ENCODE assay signal across 8 cellular contexts in the genomic region with DNA sequence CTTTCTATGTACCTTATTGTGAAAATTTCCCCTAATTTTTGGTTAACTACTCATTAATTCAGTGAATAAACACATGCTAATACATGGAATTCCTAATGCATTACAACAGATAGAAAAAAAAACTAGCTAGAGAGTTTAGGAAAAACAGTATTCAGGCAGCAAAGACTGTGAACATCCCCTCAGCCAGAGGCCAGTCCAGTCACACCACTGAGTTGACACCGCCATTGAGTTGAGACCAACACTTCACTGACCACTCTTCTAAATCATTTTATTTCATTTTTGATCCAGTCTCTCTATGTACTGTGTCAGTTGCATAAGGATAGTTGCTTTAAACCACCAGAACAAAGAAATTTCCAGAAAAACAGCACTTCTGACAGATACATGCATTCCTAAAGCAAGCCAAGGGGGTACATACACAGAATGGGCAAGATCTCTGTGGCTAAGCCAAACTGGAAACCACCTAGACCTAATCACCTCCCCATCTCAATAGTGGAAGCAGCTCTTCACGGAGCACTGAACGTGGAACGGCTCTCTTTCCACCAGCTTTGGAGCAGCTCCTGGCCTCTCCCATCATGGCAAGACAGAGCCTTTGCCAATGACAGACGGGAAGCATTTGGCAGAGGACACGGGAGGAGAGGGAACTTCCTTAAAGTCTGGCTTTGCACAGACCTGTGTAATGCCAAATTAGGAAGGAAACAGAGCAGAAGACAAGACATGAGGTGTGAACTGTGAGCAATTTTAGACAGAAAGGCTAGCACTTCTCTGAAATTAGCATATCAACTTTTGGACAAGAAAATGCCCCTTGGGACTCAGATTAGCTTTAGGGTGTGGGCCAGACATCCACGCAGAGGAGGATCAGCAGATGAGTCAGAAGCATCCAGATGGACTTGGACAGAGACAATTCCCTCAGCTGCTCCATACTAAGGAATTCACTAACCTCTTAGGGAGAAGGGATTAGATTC. TPM values are rescaled to one million over a fixed set of nuclear protein-coding genes. Genes with fewer than 3 reads are reported as not detected.
DNase-seq lines count a peak whose midpoint lies in the region; ATAC-seq, FAIRE-seq and TF ChIP-seq lines count a peak whose summit lies in the region.

No MANE protein-coding gene starts in this region.

- H2BK5ac ChIP-seq in H9 (ENCODE audit: insufficient read length, low read length), result no peak overlapping the region

- no peaks in the 10 kb centered on the region for H3K9me3 ChIP-seq in pancreas
- peaks cover 9% of the 10 kb centered on the region for H3K9me3 ChIP-seq in H9 (ENCODE audit: control insufficient read depth, low read depth, low read length)
- no peaks in the 10 kb centered on the region for H3K9me3 ChIP-seq in PC-9 (ENCODE audit: insufficient read depth, low read depth)

- no peak overlapping the region for H2BK20ac ChIP-seq in H9 (ENCODE audit: low read depth, low read length, poor library complexity, severe bottlenecking)

- no peak overlapping the region for H3K14ac ChIP-seq in H9 (ENCODE audit: insufficient read depth, low read length)

- intact Hi-C loops in MCF 10A (cut with micrococcal nuclease), result no loop called here
- intact Hi-C loops in pancreas (cut with DNase I), result no loop called here
- intact Hi-C loops in PC-9 (cut with micrococcal nuclease; ENCODE audit: unreplicated experiment), result no loop called here

- DNase-seq in GM04503 (ENCODE audit: low read depth) (peak; percentile 60), GM23338 (ENCODE audit: low spot score) (no peak), MCF 10A (ENCODE audit: unreplicated experiment) (peak; percentile 45), pancreas (no peak), NCI-H1092 (lab: John Stamatoyannopoulos, UW) (no peak), H9 (no peak), mucosa of gallbladder (ENCODE audit: low spot score) (no peak), PC-9 (no peak)

- no peak overlapping the region for H2AK5ac ChIP-seq in H9 (ENCODE audit: insufficient read length, low read length)

- no peak overlapping the region for H2BK12ac ChIP-seq in H9 (ENCODE audit: insufficient read length, low read depth, low read length)

- H3K27ac ChIP-seq in GM23338 (ENCODE audit: low read depth) (no peak overlapping the region), pancreas (peak overlapping the region in 1 of 4 donors; percentile 14), H9 (ENCODE audit: insufficient read length, low read depth, low read length) (no peak overlapping the region), PC-9 (no peak overlapping the region)

- H2BK120ac ChIP-seq in H9 (ENCODE audit: low read depth, low read length, poor library complexity, severe bottlenecking), result no peak overlapping the region

- H2BK15ac ChIP-seq in H9 (ENCODE audit: low read depth, low read length), result no peak overlapping the region

- H3K4me3 ChIP-seq in GM23338 (no peak overlapping the region), pancreas (no peak overlapping the region), PC-9 (no peak overlapping the region)

- no peak overlapping the region for H3K4ac ChIP-seq in H9 (ENCODE audit: low read depth, low read length)

- POLR2A ChIA-PET in MCF 10A (lab: Yijun Ruan, JAX) (interaction anchor here (0.6 to 1.5 kb wide), 5 partner anchors 10 to 534 kb away, joined by 3 to 9 read pairs (median 3); no protein-coding TSS in a partner anchor), PC-9 (lab: Charles Lee; ENCODE audit: unreplicated experiment) (no interaction called here)

- H3K79me2 ChIP-seq in GM23338 (replicated peaks; ENCODE audit: insufficient read depth), result 0 out of 2 replicates have a peak, but pooled peaks cover 2% of the 10 kb centered on the region
- H3K79me2 ChIP-seq in H9 (ENCODE audit: insufficient read depth, low read length), result no peaks in the 10 kb centered on the region
- H3K79me2 ChIP-seq in PC-9 (ENCODE audit: low read depth), result no peaks in the 10 kb centered on the region

- H3K27ac Mint-ChIP-seq in GM23338 (0 out of 2 replicates have a peak overlapping the region, but pooled peaks have one; percentile 52), MCF 10A (ENCODE audit: low read depth, unreplicated experiment) (no peak overlapping the region), H9 (peak overlapping the region in 1 of 3 experiments; percentile 24; a peak in 1 of 7 replicates)

- no peak for ATAC-seq in GM23338
- ATAC-seq in pancreas, result peak in 3 of 4 donors; percentile 60 to 83 (median 71)

- no peak overlapping the region for H4K5ac ChIP-seq in H9 (ENCODE audit: insufficient read length, low read depth, low read length)

- CTCF ChIA-PET in MCF 10A (lab: Yijun Ruan, JAX), result interaction anchor here (0.6 to 1.2 kb wide), 3 partner anchors 25 to 573 kb away, joined by 3 to 6 read pairs (median 3); no protein-coding TSS in a partner anchor
- CTCF ChIA-PET in PC-9 (lab: Charles Lee), result no interaction called here

- H4K8ac ChIP-seq in H9 (replicated peaks; ENCODE audit: insufficient read length, low read depth, low read length), result no peak overlapping the region

- no peak overlapping the region for H3K9ac ChIP-seq in H9 (ENCODE audit: extremely low read depth, insufficient read length, low read length)

- no peaks in the 10 kb centered on the region for H3K9me2 ChIP-seq in GM23338 (ENCODE audit: insufficient read depth)
- H3K9me2 ChIP-seq in PC-9 (ENCODE audit: insufficient read depth), result no peaks in the 10 kb centered on the region

- no peak for FAIRE-seq in pancreas (lab: Jason Lieb, UNC)

- H3K36me3 ChIP-seq in GM23338 (ENCODE audit: insufficient read depth), result peaks cover 8% of the 10 kb centered on the region; the same call in 1 of the 2 replicates
- H3K36me3 ChIP-seq in pancreas, result no peaks in the 10 kb centered on the region
- H3K36me3 ChIP-seq in PC-9 (ENCODE audit: low read depth), result no peaks in the 10 kb centered on the region

- H3K4me3 Mint-ChIP-seq in GM23338, result no peak overlapping the region
- no peak overlapping the region for H3K4me3 Mint-ChIP-seq in MCF 10A (ENCODE audit: unreplicated experiment)
- no peak overlapping the region for H3K4me3 Mint-ChIP-seq in H9

- H3K4me1 ChIP-seq in GM23338 (ENCODE audit: insufficient read depth) (0 out of 2 replicates have a peak, but pooled peaks cover 6% of the 10 kb centered on the region), pancreas (no peaks in the 10 kb centered on the region), H9 (ENCODE audit: insufficient read depth, low read length) (no peaks in the 10 kb centered on the region; the same call in 1 of the 2 replicates), PC-9 (replicated peaks; ENCODE audit: insufficient read depth) (no peaks in the 10 kb centered on the region)

- H3K18ac ChIP-seq in H9 (ENCODE audit: insufficient read length, low read depth, low read length), result no peak overlapping the region

- H3T11ph ChIP-seq in H9 (ENCODE audit: low read length), result no peak overlapping the region

- peaks cover 25% of the 10 kb centered on the region for H3K36me3 Mint-ChIP-seq in GM23338 (ENCODE audit: low read depth)
- no peaks in the 10 kb centered on the region for H3K36me3 Mint-ChIP-seq in MCF 10A (ENCODE audit: insufficient read depth, unreplicated experiment)
- peaks cover 12 to 17% (median 16%) of the 10 kb centered on the region in 3 experiments for H3K36me3 Mint-ChIP-seq in H9 (ENCODE audit: insufficient read depth in 1 of 3, low read depth in 3 of 3)

- H3K27me3 ChIP-seq in GM23338 (ENCODE audit: insufficient read depth) (no peaks in the 10 kb centered on the region), pancreas (no peaks in the 10 kb centered on the region), H9 (ENCODE audit: insufficient read depth, low read length) (no peaks in the 10 kb centered on the region), PC-9 (ENCODE audit: insufficient read depth, low read depth) (0 out of 2 replicates have a peak, but pooled peaks cover 9% of the 10 kb centered on the region)

- 84 to 92% methylated on average over 7 of the region's 7 CpGs for WGBS in pancreas, 2 donors
- no CpG with 5 or more reads among the region's 7 CpGs for WGBS in H9 (ENCODE audit: extremely low coverage, insufficient read length, low lambda C conversion rate)

- H4K20me1 ChIP-seq in GM23338 (replicated peaks; ENCODE audit: insufficient read depth), result no peaks in the 10 kb centered on the region
- H4K20me1 ChIP-seq in H9 (ENCODE audit: control insufficient read depth, insufficient read depth, insufficient read length), result no peaks in the 10 kb centered on the region
- H4K20me1 ChIP-seq in PC-9 (ENCODE audit: insufficient read depth), result no peaks in the 10 kb centered on the region

- no peaks in the 10 kb centered on the region for H3K23me2 ChIP-seq in H9 (ENCODE audit: insufficient read length, low read depth, low read length, poor library complexity, severe bottlenecking)

- no peak overlapping the region for H3K23ac ChIP-seq in H9 (ENCODE audit: insufficient read length, low read depth, low read length)

- H3K79me1 ChIP-seq in H9 (ENCODE audit: insufficient read depth, low read depth, low read length, poor library complexity, severe bottlenecking), result no peaks in the 10 kb centered on the region

- H2AFZ ChIP-seq in GM23338, result no peak overlapping the region
- no peak overlapping the region for H2AFZ ChIP-seq in H9 (ENCODE audit: low read length)
- H2AFZ ChIP-seq in PC-9, result no peak overlapping the region

- no peak for TF ChIP-seq CTCF in GM23338 (conservative IDR thresholded peaks at IDR 0.05; ENCODE audit: low read depth in 2 of 2)
- no peak for TF ChIP-seq CTCF in MCF 10A (IDR thresholded peaks at IDR 0.05; ENCODE audit: unreplicated experiment)
- no peak for TF ChIP-seq CTCF in pancreas (IDR thresholded peaks at IDR 0.05)
- TF ChIP-seq CTCF in H9 (conservative IDR thresholded peaks at IDR 0.05), result no peak
- no peak for TF ChIP-seq CTCF in PC-9 (conservative IDR thresholded peaks at IDR 0.05)

- H3K4me2 ChIP-seq in GM23338 (no peak overlapping the region), H9 (ENCODE audit: insufficient read depth, insufficient read length, low read length) (no peak overlapping the region), PC-9 (no peak overlapping the region)

- BruUV-seq in MCF 10A (replicated peaks; lab: Mats Ljungman, UMichigan) (no TSS peak), PC-9 (replicated peaks; lab: Mats Ljungman, UMichigan) (no TSS peak)

- no peaks in the 10 kb centered on the region for H3F3A ChIP-seq in GM23338 (replicated peaks; ENCODE audit: low read depth)
- H3F3A ChIP-seq in PC-9 (ENCODE audit: insufficient read depth, low read depth), result no peaks in the 10 kb centered on the region

- peaks cover 19% of the 10 kb centered on the region for H3K4me1 Mint-ChIP-seq in GM23338
- peaks cover 8% of the 10 kb centered on the region for H3K4me1 Mint-ChIP-seq in MCF 10A (ENCODE audit: insufficient read depth, unreplicated experiment)
- peaks cover 11 to 12% of the 10 kb centered on the region in 2 experiments for H3K4me1 Mint-ChIP-seq in H9

- H3K9me3 Mint-ChIP-seq in GM23338 (peaks cover 25% of the 10 kb centered on the region), MCF 10A (ENCODE audit: unreplicated experiment) (peaks cover 8% of the 10 kb centered on the region), H9 (peaks cover 18 to 26% of the 10 kb centered on the region in 2 experiments)

- H3K27me3 Mint-ChIP-seq in GM23338 (ENCODE audit: insufficient read depth, low read depth, poor library complexity) (peaks cover 2% of the 10 kb centered on the region), MCF 10A (ENCODE audit: insufficient read depth, unreplicated experiment) (peaks cover 18% of the 10 kb centered on the region), H9 (ENCODE audit: low read depth) (peaks cover 2% of the 10 kb centered on the region; the same call in 1 of the 2 replicates)

- H3K56ac ChIP-seq in H9 (ENCODE audit: insufficient read length, low read depth, low read length), result no peak overlapping the region

- no peak overlapping the region for H4K91ac ChIP-seq in H9 (ENCODE audit: insufficient read length, low read depth, low read length)

RNA-seq across cellular contexts. Expression of a gene that starts 36.4 kb away (rescaled TPM):
- 7.6 and 9.8 TPM in 2 replicates for total RNA-seq in GM23338 (2014; rRNA removed; shearing (Covaris generic))
- polyA plus RNA-seq in GM23338 (2016; fragmentation: Nextera tagmentation; extraction: Ambion mirVana) (2.7 and 4.0 TPM in 2 replicates), pancreas (under 1 TPM; 0.34 to 0.35 TPM)
- total RNA-seq in MCF 10A (2022) (0.29 and 0.49 TPM in 2 replicates), pancreas (1 to 10 TPM in 3 of 6 donors, under 1 TPM in 3; 0.38 to 1.3 (median 0.96) TPM), H9 (2021) (1.4 and 1.5 TPM in 2 replicates), mucosa of gallbladder (1.8 TPM), PC-9 (2021) (0.73 and 0.98 TPM in 2 replicates)

Comparison
In these comparisons a context has a peak if more than half of its experiments do, and no peak if none do; other contexts are left out.
1. DNase-seq: peak in GM04503 (single experiment) and MCF 10A (single experiment); none in GM23338 (single experiment), pancreas (0 of 6), NCI-H1092 (single experiment), H9 (single experiment), mucosa of gallbladder (single experiment) and PC-9 (0 of 2).